20 cellular contexts compared by ENCODE assay signal in genomic region chr19:3543150-3544053, GRCh38. TPM values are rescaled to one million over a fixed set of nuclear protein-coding genes. Genes with fewer than 3 reads are reported as not detected.
A peak's percentile ranks its signal among the peaks of the same experiment; 100 is the strongest.
DNase-seq lines count a peak whose midpoint lies in the region; TF ChIP-seq lines count a peak whose summit lies in the region.
"Had no signal": no experiment of that assay in that cellular context is flagged by ENCODE, and none has a peak within 500 bp of the region (broad histone marks: within the 10 kb centered on the region; RNA-seq: fewer than 3 reads in every experiment).

No MANE protein-coding gene starts in this region.

- H3K4me3 Mint-ChIP-seq in activated naive CD4-positive, alpha-beta T cell treated with anti-CD3 and anti-CD28 coated beads, Interleukin-2, amount 10 ng/mL, durations not matched to agents 7 days and 5 days, result no peak overlapping the region
- H3K4me3 Mint-ChIP-seq: B cell, neural progenitor cell had no signal

- intact Hi-C loops in dorsolateral prefrontal cortex (cut with DNase I), result loop anchor here in 1 of 2 donors (2.0 to 5.0 kb wide), 2 partner anchors 36 to 77 kb away; partner anchors contain the start of gene FZR1

- H3K27ac ChIP-seq in dorsolateral prefrontal cortex, result peak overlapping the region; percentile 76 to 100 (median 95)
- H3K27ac ChIP-seq: neural progenitor cell had no signal

- peak overlapping the region; percentile 60 for H3K27ac Mint-ChIP-seq in activated naive CD4-positive, alpha-beta T cell treated with anti-CD3 and anti-CD28 coated beads, Interleukin-2, amount 10 ng/mL, durations not matched to agents 7 days and 5 days
- H3K27ac Mint-ChIP-seq: B cell, neural progenitor cell had no signal

- no peak for DNase-seq in activated naive CD4-positive, alpha-beta T cell treated with anti-CD3 and anti-CD28 coated beads, Interleukin-2, amount 10 ng/mL, durations not matched to agents 7 days and 5 days
- no peak for DNase-seq in activated naive CD4-positive, alpha-beta T cell treated with anti-CD3 and anti-CD28 coated beads, Interleukin-2, amount 50 U/mL, for 16 hours
- DNase-seq in dorsolateral prefrontal cortex (peak in 9 of 10 donors; percentile 40 to 81 (median 72)), myocyte (ENCODE audit: low read depth) (peak; percentile 37), superior temporal gyrus (ENCODE audit: extremely low spot score) (peak; percentile 36), KG1 (lab: John Stamatoyannopoulos, UW) (no peak), NCI-H510A (lab: John Stamatoyannopoulos, UW) (no peak)
- DNase-seq in activated CD4-positive, alpha-beta T cell treated with anti-CD3 and anti-CD28 coated beads for 1 hour, result no peak
- DNase-seq: 8988T; activated naive CD4-positive, alpha-beta T cell; Calu3; foreskin fibroblast; left colon; NCI-H187 treated with DMSO at 0.1 percent for 48 hours; NCI-H510A treated with DMSO at 0.1 percent for 48 hours; stimulated activated naive CD4-positive, alpha-beta T cell treated with Interleukin-2 at 50 U/mL for 16 hours had no signal

- peak overlapping the region in 53 of 59 donors; percentile 3 to 65 (median 41) for H3K4me3 ChIP-seq in dorsolateral prefrontal cortex
- H3K4me3 ChIP-seq: neural progenitor cell had no signal

- no peaks in the 10 kb centered on the region for H3K27me3 Mint-ChIP-seq in activated naive CD4-positive, alpha-beta T cell treated with anti-CD3 and anti-CD28 coated beads, Interleukin-2, amount 10 ng/mL, durations not matched to agents 7 days and 5 days
- H3K27me3 Mint-ChIP-seq: B cell had no signal

- no peaks in the 10 kb centered on the region for H3K4me1 Mint-ChIP-seq in activated naive CD4-positive, alpha-beta T cell treated with anti-CD3 and anti-CD28 coated beads, Interleukin-2, amount 10 ng/mL, durations not matched to agents 7 days and 5 days

- peaks cover 20% of the 10 kb centered on the region for H3K36me3 Mint-ChIP-seq in activated naive CD4-positive, alpha-beta T cell treated with anti-CD3 and anti-CD28 coated beads, Interleukin-2, amount 10 ng/mL, durations not matched to agents 7 days and 5 days

- H3K9me3 Mint-ChIP-seq in activated naive CD4-positive, alpha-beta T cell treated with anti-CD3 and anti-CD28 coated beads, Interleukin-2, amount 10 ng/mL, durations not matched to agents 7 days and 5 days, result peaks cover 3% of the 10 kb centered on the region
- H3K9me3 Mint-ChIP-seq: neural progenitor cell had no signal

- H3K27me3 ChIP-seq in dorsolateral prefrontal cortex, result no peaks in the 10 kb centered on the region
- H3K27me3 ChIP-seq: neural progenitor cell had no signal

- TF ChIP-seq CTCF in dorsolateral prefrontal cortex (IDR thresholded peaks at IDR 0.05 in 54 of 56, conservative IDR thresholded peaks at IDR 0.05 in 2 of 56; ENCODE audit: low read depth in 1 of 56, partially characterized antibody in 56 of 56), result no peak

- CTCF ChIA-PET in activated naive CD4-positive, alpha-beta T cell treated with anti-CD3 and anti-CD28 coated beads, Interleukin-2, amount 10 ng/mL, durations not matched to agents 7 days and 5 days (lab: Charles Lee), result interaction anchor here (5.4 kb wide), 1 partner anchor 13 kb away, joined by 42 read pairs; the partner anchor contains the start of gene MFSD12

RNA-seq across cellular contexts. Expression of gene TEKTIP1, which starts 4.4 kb away (rescaled TPM):
- 10 to 100 TPM in 3 of 120 experiments, 1 to 10 TPM in 117; 1.0 to 11.2 (median 4.6) TPM for total RNA-seq in dorsolateral prefrontal cortex
- not detected in 2 replicates for total RNA-seq in myocyte
- polyA plus RNA-seq in myocyte (2012), result 3.7 TPM
- polyA plus RNA-seq: endothelial cell of umbilical vein, H1 had no signal

RNA-seq across cellular contexts. Expression of gene MFSD12, which starts 14.0 kb away (rescaled TPM):
- total RNA-seq in dorsolateral prefrontal cortex (100 to 1,000 TPM in 14 of 120 experiments, 10 to 100 TPM in 106; 54.9 to 119 (median 77.6) TPM), myocyte (107 and 146 TPM in 2 replicates)
- polyA plus RNA-seq in myocyte (2012), result 109 TPM

RNA-seq across cellular contexts. Expression of gene HMG20B, which starts 29.3 kb away (rescaled TPM):
- total RNA-seq in dorsolateral prefrontal cortex, result 10 to 100 TPM; 10.1 to 58.3 (median 26.2) TPM
- total RNA-seq in myocyte, result 99.9 and 102 TPM in 2 replicates
- polyA plus RNA-seq in myocyte (2012), result 73.9 TPM

RNA-seq across cellular contexts. Expression of gene FZR1, which starts 37.3 kb away (rescaled TPM):
- 10 to 100 TPM; 46.4 to 99.1 (median 71.7) TPM for total RNA-seq in dorsolateral prefrontal cortex
- total RNA-seq in myocyte, result 33.8 and 49.4 TPM in 2 replicates
- 39.8 TPM for polyA plus RNA-seq in myocyte (2012)

RNA-seq across cellular contexts. Expression of gene GIPC3, which starts 41.9 kb away (rescaled TPM):
- 1 to 10 TPM in 27 of 120 experiments, under 1 TPM in 93; 0.13 to 1.7 (median 0.63) TPM for total RNA-seq in dorsolateral prefrontal cortex
- 0.19 and 0.31 TPM in 2 replicates for total RNA-seq in myocyte
- 0.08 TPM for polyA plus RNA-seq in myocyte (2012)
- total RNA-seq: Calu3 had no signal

Comparison
In these comparisons a context has a peak if more than half of its experiments do, and no peak if none do; other contexts are left out.
1. DNase-seq: peak in dorsolateral prefrontal cortex (9 of 10), myocyte (single experiment) and superior temporal gyrus (single experiment); none in activated naive CD4-positive, alpha-beta T cell treated with anti-CD3 and anti-CD28 coated beads, Interleukin-2, amount 10 ng/mL, durations not matched to agents 7 days and 5 days (single experiment), activated naive CD4-positive, alpha-beta T cell treated with anti-CD3 and anti-CD28 coated beads, Interleukin-2, amount 50 U/mL, for 16 hours (single experiment), KG1 (single experiment), activated CD4-positive, alpha-beta T cell treated with anti-CD3 and anti-CD28 coated beads for 1 hour (single experiment) and NCI-H510A (single experiment).